19 cellular contexts compared by ENCODE assay signal in genomic region chr5:58855851-58856739, GRCh38.
DNase-seq lines count a peak whose midpoint lies in the region; ATAC-seq and TF ChIP-seq lines count a peak whose summit lies in the region.
"Had no signal": no experiment of that assay in that cellular context is flagged by ENCODE, and none has a peak within 500 bp of the region (broad histone marks: within the 10 kb centered on the region; RNA-seq: fewer than 3 reads in every experiment).

No MANE protein-coding gene starts in this region.

- no peaks in the 10 kb centered on the region for H3K4me1 Mint-ChIP-seq in stimulated activated naive CD8-positive, alpha-beta T cell treated with anti-CD3 and anti-CD28 coated beads, Interleukin-15, amount 100 ng/mL, for 72 hours

- H3K27me3 ChIP-seq in PC-9 (ENCODE audit: insufficient read depth, low read depth), result no peaks in the 10 kb centered on the region
- H3K27me3 ChIP-seq in trophoblast cell (ENCODE audit: insufficient read depth, low read length), result no peaks in the 10 kb centered on the region

- H3K36me3 ChIP-seq in PC-9 (ENCODE audit: low read depth), result no peaks in the 10 kb centered on the region
- no peaks in the 10 kb centered on the region for H3K36me3 ChIP-seq in trophoblast cell (ENCODE audit: control insufficient read depth in 1 of 2, insufficient read depth in 2 of 2, low read length in 2 of 2)

- H4K91ac ChIP-seq in trophoblast cell (ENCODE audit: low read depth, low read length), result no peak overlapping the region

- POLR2A ChIA-PET in PC-9 (lab: Charles Lee; ENCODE audit: unreplicated experiment), result interaction anchor here (0.5 kb wide), 1 partner anchor 35 kb away, joined by 7 read pairs; no protein-coding TSS in a partner anchor

- H3K23ac ChIP-seq in trophoblast cell (ENCODE audit: low read length), result peak overlapping the region; percentile 80

- no peaks in the 10 kb centered on the region for H4K20me1 ChIP-seq in PC-9 (ENCODE audit: insufficient read depth)

- no peak overlapping the region for H3K27ac Mint-ChIP-seq in stimulated activated naive CD8-positive, alpha-beta T cell treated with anti-CD3 and anti-CD28 coated beads, Interleukin-15, amount 100 ng/mL, for 72 hours
- H3K27ac Mint-ChIP-seq: nephron progenitor cell had no signal

- no peak overlapping the region for H4K12ac ChIP-seq in trophoblast cell (ENCODE audit: low read depth, low read length)

- no peak overlapping the region for H2AK5ac ChIP-seq in trophoblast cell (ENCODE audit: low read length)

- CTCF ChIA-PET in PC-9 (lab: Charles Lee), result no interaction called here

- H3K27ac ChIP-seq in PC-9 (no peak overlapping the region; the same call in 1 of the 2 replicates), trophoblast cell (ENCODE audit: low read depth, low read length) (no peak overlapping the region)
- H3K27ac ChIP-seq: 22Rv1, dorsolateral prefrontal cortex had no signal

- no TSS peak for BruUV-seq in PC-9 (replicated peaks; lab: Mats Ljungman, UMichigan)

- H2BK120ac ChIP-seq in trophoblast cell (ENCODE audit: insufficient read depth, low read length, poor library complexity), result no peak overlapping the region

- WGBS in trophoblast cell (ENCODE audit: extremely low coverage, insufficient coverage, insufficient read length), result no CpG with 5 or more reads among the region's 8 CpGs

- H3K4ac ChIP-seq in trophoblast cell (ENCODE audit: low read depth, low read length), result no peak overlapping the region

- H3K4me3 ChIP-seq in PC-9, result no peak overlapping the region
- H3K4me3 ChIP-seq in trophoblast cell (ENCODE audit: low read depth, low read length), result no peak overlapping the region
- H3K4me3 ChIP-seq: dorsolateral prefrontal cortex had no signal

- no peaks in the 10 kb centered on the region for H3K79me2 ChIP-seq in PC-9 (ENCODE audit: low read depth)
- no peaks in the 10 kb centered on the region for H3K79me2 ChIP-seq in trophoblast cell (ENCODE audit: control insufficient read depth, insufficient read depth, low read length, poor library complexity)

- no peak overlapping the region for H3K14ac ChIP-seq in trophoblast cell (ENCODE audit: low read length)

- no peak overlapping the region for H3K18ac ChIP-seq in trophoblast cell (ENCODE audit: low read length)

- H3K9me3 Mint-ChIP-seq in stimulated activated naive CD8-positive, alpha-beta T cell treated with anti-CD3 and anti-CD28 coated beads, Interleukin-15, amount 100 ng/mL, for 72 hours, result no peaks in the 10 kb centered on the region
- H3K9me3 Mint-ChIP-seq: nephron progenitor cell had no signal

- H3K27me3 Mint-ChIP-seq in stimulated activated naive CD8-positive, alpha-beta T cell treated with anti-CD3 and anti-CD28 coated beads, Interleukin-15, amount 100 ng/mL, for 72 hours, result peaks cover 25% of the 10 kb centered on the region

- intact Hi-C loops in PC-9 (cut with micrococcal nuclease; ENCODE audit: unreplicated experiment), result no loop called here

- ATAC-seq in HG02678 (IDR thresholded peaks at IDR 0.05; ENCODE audit: unreplicated experiment), result peak; percentile 62
- ATAC-seq in stimulated activated naive CD8-positive, alpha-beta T cell treated with anti-CD3 and anti-CD28 coated beads, Interleukin-15, amount 100 ng/mL, for 72 hours, result no peak
- ATAC-seq: left lobe of liver had no signal

- no peak overlapping the region for H3K9ac ChIP-seq in trophoblast cell (ENCODE audit: low read length)

- peak overlapping the region; percentile 35 for H3K4me2 ChIP-seq in PC-9
- H3K4me2 ChIP-seq in trophoblast cell (ENCODE audit: low read length), result no peak overlapping the region

- H2AFZ ChIP-seq in PC-9 (no peak overlapping the region), trophoblast cell (ENCODE audit: insufficient read depth, low read length, poor library complexity) (no peak overlapping the region)

- DNase-seq in NCI-H2171 treated with DMSO at 0.1 percent for 48 hours (lab: John Stamatoyannopoulos, UW) (peak; percentile 10), NCI-H2171 (lab: John Stamatoyannopoulos, UW) (no peak), PC-9 (peak in 1 of 2 experiments; percentile 44), trophoblast cell (no peak), HT-29 (ENCODE audit: low spot score) (no peak), HK-2 (ENCODE audit: unreplicated experiment) (no peak)
- no peak for DNase-seq in stimulated activated naive CD8-positive, alpha-beta T cell treated with anti-CD3 and anti-CD28 coated beads, Interleukin-15, amount 100 ng/mL, for 72 hours
- DNase-seq: activated CD4-positive, alpha-beta T cell treated with anti-CD3 and anti-CD28 coated beads for 48 hours; dorsolateral prefrontal cortex; erythroblast; NCI-H1092 treated with DMSO at 0.1 percent for 48 hours; NCI-H2081 treated with DMSO at 0.1 percent for 48 hours; NCI-H524; nephron progenitor cell; small intestine; stimulated activated CD4-positive, alpha-beta T cell treated with anti-CD3 and anti-CD28 coated beads, Interleukin-2, amount 100 ng/mL, for 48 hours had no signal

- H2BK12ac ChIP-seq in trophoblast cell (ENCODE audit: low read length), result no peak overlapping the region

- H3K9me2 ChIP-seq in PC-9 (ENCODE audit: insufficient read depth), result no peaks in the 10 kb centered on the region

- no peak overlapping the region for H4K8ac ChIP-seq in trophoblast cell (ENCODE audit: low read depth, low read length)

- H3K9me3 ChIP-seq in PC-9 (ENCODE audit: insufficient read depth, low read depth) (no peaks in the 10 kb centered on the region), trophoblast cell (ENCODE audit: insufficient read depth, low read depth, low read length) (peaks cover 2% of the 10 kb centered on the region)

- H3F3A ChIP-seq in PC-9 (ENCODE audit: insufficient read depth, low read depth), result no peaks in the 10 kb centered on the region

- peaks cover 11% of the 10 kb centered on the region for H3K4me1 ChIP-seq in PC-9 (replicated peaks; ENCODE audit: insufficient read depth)
- no peaks in the 10 kb centered on the region for H3K4me1 ChIP-seq in trophoblast cell (ENCODE audit: control insufficient read depth in 1 of 2, insufficient read depth in 2 of 2, low read length in 2 of 2)

- no peaks in the 10 kb centered on the region for H3K79me1 ChIP-seq in trophoblast cell (ENCODE audit: low read length)

- no peak overlapping the region for H3K4me3 Mint-ChIP-seq in stimulated activated naive CD8-positive, alpha-beta T cell treated with anti-CD3 and anti-CD28 coated beads, Interleukin-15, amount 100 ng/mL, for 72 hours
- H3K4me3 Mint-ChIP-seq: nephron progenitor cell had no signal

- no peak for TF ChIP-seq CTCF in PC-9 (conservative IDR thresholded peaks at IDR 0.05)

- no peak overlapping the region for H2BK5ac ChIP-seq in trophoblast cell (ENCODE audit: low read depth, low read length, poor library complexity)
